Comparison of ENCODE assay signal across 26 cellular contexts in genomic region chr7:137440434-137440830, GRCh38.
A peak's percentile ranks its signal among the peaks of the same experiment; 100 is the strongest.
DNase-seq lines count a peak whose midpoint lies in the region; ATAC-seq and TF ChIP-seq lines count a peak whose summit lies in the region.
"Had no signal": no experiment of that assay in that cellular context is flagged by ENCODE, and none has a peak within 500 bp of the region (broad histone marks: within the 10 kb centered on the region; RNA-seq: fewer than 3 reads in every experiment).

No MANE protein-coding gene starts in this region.

- H3K4me3 ChIP-seq in right cardiac atrium (ENCODE audit: low read length) (no peak overlapping the region), tibial artery (no peak overlapping the region)
- H3K4me3 ChIP-seq: gastrocnemius medialis, skin epidermis had no signal

- H3K4me1 ChIP-seq in right cardiac atrium (ENCODE audit: control insufficient read depth, insufficient read depth, low read length) = no peaks in the 10 kb centered on the region
- no peaks in the 10 kb centered on the region for H3K4me1 ChIP-seq in tibial artery
- H3K4me1 ChIP-seq: gastrocnemius medialis had no signal

- no peaks in the 10 kb centered on the region for H3K36me3 ChIP-seq in tibial artery
- H3K36me3 ChIP-seq: gastrocnemius medialis had no signal

- H3K4me1 Mint-ChIP-seq in chondrocyte (ENCODE audit: low read depth) (peaks cover 42% of the 10 kb centered on the region), mesothelial cell of epicardium (peaks cover 13% of the 10 kb centered on the region), type B pancreatic cell (ENCODE audit: unreplicated experiment) (peaks cover 11% of the 10 kb centered on the region)
- H3K4me1 Mint-ChIP-seq: CD8-positive, alpha-beta memory T cell; stimulated activated memory B cell treated with anti-CD40 and anti-IgM and Interleukin-4, amounts not matched to agents 10 μg/mL and 1 μg/mL and 100 μg/mL, for 72 hours had no signal

- H3K27ac Mint-ChIP-seq in chondrocyte (ENCODE audit: unreplicated experiment) (no peak overlapping the region), mesothelial cell of epicardium (peak overlapping the region; percentile 78), type B pancreatic cell (no peak overlapping the region)
- H3K27ac Mint-ChIP-seq: CD8-positive, alpha-beta memory T cell; progenitor cell of endocrine pancreas; stimulated activated memory B cell treated with anti-CD40 and anti-IgM and Interleukin-4, amounts not matched to agents 10 μg/mL and 1 μg/mL and 100 μg/mL, for 72 hours had no signal

- H3K4me3 Mint-ChIP-seq in chondrocyte (ENCODE audit: unreplicated experiment) = no peak overlapping the region
- no peak overlapping the region for H3K4me3 Mint-ChIP-seq in mesothelial cell of epicardium
- peak overlapping the region; percentile 14 for H3K4me3 Mint-ChIP-seq in type B pancreatic cell
- H3K4me3 Mint-ChIP-seq: CD8-positive, alpha-beta memory T cell; stimulated activated memory B cell treated with anti-CD40 and anti-IgM and Interleukin-4, amounts not matched to agents 10 μg/mL and 1 μg/mL and 100 μg/mL, for 72 hours had no signal

- H3K27ac ChIP-seq in right cardiac atrium (ENCODE audit: low read length) (no peak overlapping the region), tibial artery (no peak overlapping the region)
- H3K27ac ChIP-seq: gastrocnemius medialis, skin epidermis had no signal

- H3K9me3 ChIP-seq in right cardiac atrium (ENCODE audit: control insufficient read depth, low read length) (no peaks in the 10 kb centered on the region), tibial artery (no peaks in the 10 kb centered on the region)
- H3K9me3 ChIP-seq: gastrocnemius medialis had no signal

- H3K36me3 Mint-ChIP-seq in chondrocyte (ENCODE audit: low read depth) (no peaks in the 10 kb centered on the region), mesothelial cell of epicardium (no peaks in the 10 kb centered on the region), type B pancreatic cell (no peaks in the 10 kb centered on the region)
- H3K36me3 Mint-ChIP-seq: CD8-positive, alpha-beta memory T cell; stimulated activated memory B cell treated with anti-CD40 and anti-IgM and Interleukin-4, amounts not matched to agents 10 μg/mL and 1 μg/mL and 100 μg/mL, for 72 hours had no signal

- H3K9me3 Mint-ChIP-seq in chondrocyte (ENCODE audit: low read depth) = no peaks in the 10 kb centered on the region
- H3K9me3 Mint-ChIP-seq in mesothelial cell of epicardium = peaks cover 7% of the 10 kb centered on the region
- H3K9me3 Mint-ChIP-seq in type B pancreatic cell = no peaks in the 10 kb centered on the region

- no peaks in the 10 kb centered on the region for H3K27me3 ChIP-seq in right cardiac atrium (ENCODE audit: control insufficient read depth, insufficient read depth)
- H3K27me3 ChIP-seq in tibial artery = no peaks in the 10 kb centered on the region
- H3K27me3 ChIP-seq: gastrocnemius medialis had no signal

- intact Hi-C loops in Right ventricle myocardium superior (cut with DNase I) (no loop called here), right cardiac atrium (cut with DNase I) (no loop called here), tibial artery (cut with DNase I; ENCODE audit: low total_unique reads) (no loop called here)

- WGBS in right cardiac atrium = 50% methylated on average over 3 of the region's 3 CpGs

- no peaks in the 10 kb centered on the region for H3K27me3 Mint-ChIP-seq in chondrocyte (ENCODE audit: low read depth)
- H3K27me3 Mint-ChIP-seq in mesothelial cell of epicardium (ENCODE audit: low read depth) = no peaks in the 10 kb centered on the region
- peaks cover 2% of the 10 kb centered on the region for H3K27me3 Mint-ChIP-seq in type B pancreatic cell
- H3K27me3 Mint-ChIP-seq: CD8-positive, alpha-beta memory T cell; progenitor cell of endocrine pancreas; stimulated activated memory B cell treated with anti-CD40 and anti-IgM and Interleukin-4, amounts not matched to agents 10 μg/mL and 1 μg/mL and 100 μg/mL, for 72 hours had no signal

- no peak for DNase-seq in Right ventricle myocardium superior
- DNase-seq in right cardiac atrium = no peak
- no peak for DNase-seq in chondrocyte (ENCODE audit: low spot score)
- no peak for DNase-seq in mesothelial cell of epicardium (ENCODE audit: low spot score in 2 of 2, unreplicated experiment in 2 of 2)
- no peak for DNase-seq in type B pancreatic cell (ENCODE audit: extremely low spot score, unreplicated experiment)
- DNase-seq in GM10266 (ENCODE audit: extremely low spot score) = no peak
- no peak for DNase-seq in LoVo (ENCODE audit: low spot score)
- no peak for DNase-seq in tibial artery
- DNase-seq: 8988T; activated CD4-positive, CD25-positive, alpha-beta regulatory T cell treated with anti-CD3 and anti-CD28 coated beads, Interleukin-2, amount 50 U/mL, for 72 hours; activated naive CD4-positive, alpha-beta T cell treated with Interleukin-2 at 50 U/mL for 16 hours; activated T-cell treated with anti-CD3 and anti-CD28 coated beads, Interleukin-2, amount 50 U/mL, for 48 hours; AML-193; amniotic stem cell; CD8-positive, alpha-beta memory T cell; cerebellar nuclear complex; DMS53; effector CD4-positive, alpha-beta T cell; gastrocnemius medialis; mesenchymal stem cell; NCI-H2171; NCI-H69; stimulated activated CD4-positive, alpha-beta T cell treated with anti-CD3 and anti-CD28 coated beads, Interleukin-2, amount 100 ng/mL, for 24 hours had no signal

- TF ChIP-seq CTCF in chondrocyte (IDR thresholded peaks at IDR 0.05) (peak; percentile 14), mesothelial cell of epicardium (IDR thresholded peaks at IDR 0.05; ENCODE audit: unreplicated experiment) (no peak), type B pancreatic cell (conservative IDR thresholded peaks at IDR 0.05) (no peak), GM10266 (IDR thresholded peaks at IDR 0.05; ENCODE audit: control insufficient read depth, insufficient read depth, low read depth, missing control alignments) (no peak), tibial artery (IDR thresholded peaks at IDR 0.05) (no peak)

- ATAC-seq in Right ventricle myocardium superior (ENCODE audit: poor library complexity) = peak; percentile 46
- ATAC-seq in right cardiac atrium = no peak
- ATAC-seq: gastrocnemius medialis; stimulated activated memory B cell treated with anti-CD40 and anti-IgM and Interleukin-4, amounts not matched to agents 10 μg/mL and 1 μg/mL and 100 μg/mL, for 72 hours had no signal
